Comparison of ENCODE assay signal across 1 cellular context in genomic region chr15:40265355-40265754, GRCh38.
TF ChIP-seq lines count a peak whose summit lies in the region.

No MANE protein-coding gene starts in this region.

TF ChIP-seq in SK-N-SH, 30 proteins besides CTCF, POLR2A, EP300 and RAD21 (continued from another document):
- TF ChIP-seq IRF3 (IDR thresholded peaks at IDR 0.05; ENCODE audit: low read depth, low read length) (no peak), YY1 (IDR thresholded peaks at IDR 0.05; ENCODE audit: low read depth) (no peak), USF2 (IDR thresholded peaks at IDR 0.05; ENCODE audit: borderline replicate concordance, low read depth, low read length) (no peak), RCOR1 (IDR thresholded peaks at IDR 0.05; ENCODE audit: low read length) (no peak), SIN3A (IDR thresholded peaks at IDR 0.05; ENCODE audit: borderline replicate concordance, low read depth, low read length) (no peak), JUND (IDR thresholded peaks at IDR 0.05) (no peak), ELF1 (IDR thresholded peaks at IDR 0.05) (no peak), TEAD4 (IDR thresholded peaks at IDR 0.05; ENCODE audit: borderline replicate concordance, insufficient read depth) (no peak), NFIC (IDR thresholded peaks at IDR 0.05; ENCODE audit: borderline replicate concordance) (no peak), MXI1 (IDR thresholded peaks at IDR 0.05; ENCODE audit: low read depth, low read length) (no peak), FOSL2 (IDR thresholded peaks at IDR 0.05; ENCODE audit: borderline replicate concordance, low read depth) (no peak), PBX3 (IDR thresholded peaks at IDR 0.05) (no peak), FOXJ3 (CRISPR knock-in tag; IDR thresholded peaks at IDR 0.05) (no peak)
